In the genomic region with DNA sequence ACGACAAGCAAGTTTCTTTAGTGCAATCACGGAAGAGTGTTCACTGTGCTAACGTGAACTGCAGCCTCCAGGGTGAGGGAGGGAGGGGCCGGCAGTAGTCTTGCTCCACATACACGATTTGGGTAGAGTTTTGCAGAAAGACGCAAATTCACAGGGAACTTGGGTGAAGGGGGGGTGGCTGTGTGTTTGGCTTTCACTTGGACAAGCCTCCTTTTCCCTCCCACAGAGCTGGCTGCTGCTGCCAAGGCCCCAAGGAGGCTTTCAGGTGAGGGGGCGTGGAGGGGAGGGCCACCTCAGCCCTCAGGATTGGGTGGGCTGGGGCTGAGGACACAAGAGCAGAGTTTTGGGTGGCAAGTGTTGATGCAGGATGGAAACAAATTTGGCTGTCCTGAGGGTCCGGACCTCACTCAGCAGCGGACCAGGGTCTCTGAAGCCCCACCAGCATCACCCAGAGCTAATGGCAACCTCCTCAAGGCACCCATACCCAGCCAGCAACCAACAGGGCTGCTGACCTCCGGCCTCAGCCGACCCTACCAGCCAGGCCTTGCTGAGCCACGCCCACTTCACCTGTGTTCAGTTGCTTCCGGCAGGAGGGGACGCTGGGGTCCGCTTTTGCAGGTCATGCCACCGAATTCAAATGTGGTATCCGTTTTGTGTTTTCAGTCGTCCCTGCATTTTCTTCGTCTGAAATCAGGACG, we compare ENCODE assay signal across 23 cellular contexts.
DNase-seq lines count a peak whose midpoint lies in the region; ATAC-seq, FAIRE-seq and TF ChIP-seq lines count a peak whose summit lies in the region.
"Had no signal": no experiment of that assay in that cellular context is flagged by ENCODE, and none has a peak within 500 bp of the region (broad histone marks: within the 10 kb centered on the region; RNA-seq: fewer than 3 reads in every experiment).

No MANE protein-coding gene starts in this region.

- H4K20me1 ChIP-seq in HepG2 (ENCODE audit: insufficient read depth, low read length): no peaks in the 10 kb centered on the region

- H3K9me3 ChIP-seq in right lobe of liver (no peaks in the 10 kb centered on the region), HepG2 (ENCODE audit: low read length) (no peaks in the 10 kb centered on the region)
- H3K9me3 ChIP-seq: heart left ventricle, MG63, uterus had no signal

- H3K9me3 Mint-ChIP-seq in osteocyte (ENCODE audit: unreplicated experiment): peaks cover 7% of the 10 kb centered on the region
- H3K9me3 Mint-ChIP-seq: activated naive CD4-positive, alpha-beta T cell treated with anti-CD3 and anti-CD28 coated beads for 36 hours; stimulated activated naive CD8-positive, alpha-beta T cell treated with anti-CD3 and anti-CD28 coated beads, Interleukin-15, amount 100 ng/mL, for 72 hours had no signal

- no peak overlapping the region for H3K27ac ChIP-seq in right lobe of liver
- H3K27ac ChIP-seq in HepG2 (ENCODE audit: extremely low read length, insufficient read depth, low read length): no peak overlapping the region
- H3K27ac ChIP-seq: heart left ventricle, uterus had no signal

- peak in 1 of 3 donors; percentile 32 for DNase-seq in right lobe of liver
- no peak for DNase-seq in HepG2 (ENCODE audit: low spot score)
- peak; percentile 26 for DNase-seq in activated CD8-positive, alpha-beta memory T cell treated with anti-CD3 and anti-CD28 coated beads, Interleukin-2, amount 50 U/mL, for 48 hours
- peak; percentile 79 for DNase-seq in osteocyte (ENCODE audit: extremely low spot score, unreplicated experiment)
- no peak for DNase-seq in NCI-H2227 (lab: John Stamatoyannopoulos, UW; ENCODE audit: unreplicated experiment)
- no peak for DNase-seq in cortex of kidney (lab: John Stamatoyannopoulos, UW)
- DNase-seq: activated CD4-positive, alpha-beta T cell treated with anti-CD3 and anti-CD28 coated beads, Interleukin-2, amount 50 U/mL, for 1 hour; activated naive CD4-positive, alpha-beta T cell treated with anti-CD3 and anti-CD28 coated beads for 36 hours; activated T-cell treated with anti-CD3 and anti-CD28 coated beads for 4 hours; anterior cingulate cortex; CD4-positive, CD25-positive, alpha-beta regulatory T cell; MG63; NCI-H2029; NCI-H510A; Right ventricle myocardium superior; stimulated activated CD4-positive, alpha-beta T cell treated with anti-CD3 and anti-CD28 coated beads, Interleukin-1b, Interleukin-23, amount 100 ng/mL, for 48 hours; stimulated activated naive CD8-positive, alpha-beta T cell treated with anti-CD3 and anti-CD28 coated beads, Interleukin-15, amount 100 ng/mL, for 72 hours; uterus had no signal

- no peak for TF ChIP-seq RAD21 in HepG2 (CRISPR knock-in tag; IDR thresholded peaks at IDR 0.05)

- intact Hi-C loops in right lobe of liver (cut with DNase I): no loop called here
- intact Hi-C loops in HepG2 (cut with micrococcal nuclease; ENCODE audit: unreplicated experiment): no loop called here

- TF ChIP-seq POLR2A in right lobe of liver (IDR thresholded peaks at IDR 0.05) (no peak), HepG2 (IDR thresholded peaks at IDR 0.05; ENCODE audit: insufficient read depth in 1 of 2, low read depth in 2 of 2, low read length in 2 of 2) (no peak)

- H3K4me3 Mint-ChIP-seq in osteocyte (ENCODE audit: unreplicated experiment): no peak overlapping the region
- H3K4me3 Mint-ChIP-seq: activated naive CD4-positive, alpha-beta T cell treated with anti-CD3 and anti-CD28 coated beads for 36 hours; CD4-positive, CD25-positive, alpha-beta regulatory T cell; stimulated activated naive CD8-positive, alpha-beta T cell treated with anti-CD3 and anti-CD28 coated beads, Interleukin-15, amount 100 ng/mL, for 72 hours had no signal

- no peak overlapping the region for H3K27ac Mint-ChIP-seq in osteocyte (ENCODE audit: unreplicated experiment)
- H3K27ac Mint-ChIP-seq: activated naive CD4-positive, alpha-beta T cell treated with anti-CD3 and anti-CD28 coated beads for 36 hours; CD4-positive, CD25-positive, alpha-beta regulatory T cell; stimulated activated naive CD8-positive, alpha-beta T cell treated with anti-CD3 and anti-CD28 coated beads, Interleukin-15, amount 100 ng/mL, for 72 hours had no signal

- ATAC-seq in right lobe of liver: peak; percentile 45 to 71 (median 50)
- ATAC-seq in HepG2: no peak
- ATAC-seq in HG03442 (IDR thresholded peaks at IDR 0.05; ENCODE audit: unreplicated experiment): no peak
- no peak for ATAC-seq in GM19467 (IDR thresholded peaks at IDR 0.05; ENCODE audit: unreplicated experiment)
- ATAC-seq: GM12878; HCT116; heart left ventricle; stimulated activated naive CD8-positive, alpha-beta T cell treated with anti-CD3 and anti-CD28 coated beads, Interleukin-15, amount 100 ng/mL, for 72 hours had no signal

- H3K4me1 ChIP-seq in right lobe of liver (no peaks in the 10 kb centered on the region), HepG2 (ENCODE audit: insufficient read depth, low read length) (no peaks in the 10 kb centered on the region)
- H3K4me1 ChIP-seq: uterus had no signal

- CTCF ChIA-PET in HepG2 (lab: Yijun Ruan, JAX; ENCODE audit: low intra/inter-chr PET ratio, low total read pairs): no interaction called here

- no peaks in the 10 kb centered on the region for H3K36me3 Mint-ChIP-seq in osteocyte (ENCODE audit: unreplicated experiment)
- H3K36me3 Mint-ChIP-seq: CD4-positive, CD25-positive, alpha-beta regulatory T cell had no signal

- no peaks in the 10 kb centered on the region for H3K79me2 ChIP-seq in HepG2 (ENCODE audit: insufficient read depth, low read length)

- TF ChIP-seq EP300 in HepG2 (IDR thresholded peaks at IDR 0.05; ENCODE audit: low read depth in 2 of 2, low read length in 2 of 2) (no peak), HepG2 (CRISPR knock-in tag; IDR thresholded peaks at IDR 0.05; ENCODE audit: borderline replicate concordance) (no peak)

- H3K4me3 ChIP-seq in right lobe of liver (no peak overlapping the region), HepG2 (replicated peaks in 1 of 3; ENCODE audit: insufficient read depth in 1 of 3, low read depth in 2 of 3, low read length in 3 of 3) (no peak overlapping the region)
- H3K4me3 ChIP-seq: GM12878, heart left ventricle, MG63, uterus had no signal

- H3K27me3 ChIP-seq in right lobe of liver (no peaks in the 10 kb centered on the region), HepG2 (ENCODE audit: control insufficient read depth in 1 of 2, insufficient read depth in 2 of 2, low read length in 2 of 2) (peaks cover 3 to 44% of the 10 kb centered on the region in 2 experiments; a peak in 4 of 5 replicates)
- H3K27me3 ChIP-seq: heart left ventricle, MG63, uterus had no signal

- 60% methylated on average over 17 of the region's 20 CpGs for WGBS in right lobe of liver (ENCODE audit: insufficient coverage, low coverage, low lambda C conversion rate, missing lambda C conversion rate)
- WGBS in HepG2 (ENCODE audit: low lambda C conversion rate): 31% methylated on average over 14 of the region's 20 CpGs

- no peaks in the 10 kb centered on the region for H3K27me3 Mint-ChIP-seq in osteocyte (ENCODE audit: unreplicated experiment)
- H3K27me3 Mint-ChIP-seq: stimulated activated naive CD8-positive, alpha-beta T cell treated with anti-CD3 and anti-CD28 coated beads, Interleukin-15, amount 100 ng/mL, for 72 hours had no signal

- no peaks in the 10 kb centered on the region for H3K36me3 ChIP-seq in right lobe of liver
- H3K36me3 ChIP-seq in HepG2 (replicated peaks in 1 of 2; ENCODE audit: control insufficient read depth in 1 of 2, insufficient read depth in 2 of 2, low read length in 2 of 2): no peaks in the 10 kb centered on the region
- H3K36me3 ChIP-seq: heart left ventricle, MG63, uterus had no signal

- no peak overlapping the region for H2AFZ ChIP-seq in HepG2 (ENCODE audit: low read length)

- no peak for FAIRE-seq in HepG2 (lab: Jason Lieb, UNC)
- FAIRE-seq: GM12878 had no signal

- in situ Hi-C loops in HepG2 (cut with HindIII; ENCODE audit: extremely low pct_ligation_motif_present, low pct_unique_long_range_greater_than_20kb): loop anchor here (10.0 kb wide), 1 partner anchor 559 kb away; no protein-coding TSS in a partner anchor

- no peak for TF ChIP-seq CTCF in right lobe of liver (IDR thresholded peaks at IDR 0.05)
- TF ChIP-seq CTCF in HepG2 (CRISPR knock-in tag; IDR thresholded peaks at IDR 0.05): no peak
- no peak for TF ChIP-seq CTCF in osteocyte (IDR thresholded peaks at IDR 0.05)

- no peaks in the 10 kb centered on the region for H3K4me1 Mint-ChIP-seq in osteocyte (ENCODE audit: unreplicated experiment)

- H3K9ac ChIP-seq in HepG2 (ENCODE audit: insufficient read depth, low read depth, low read length): no peak overlapping the region

- no peak overlapping the region for H3K4me2 ChIP-seq in HepG2 (ENCODE audit: low read depth, low read length)

- POLR2A ChIA-PET in HepG2 (lab: Yijun Ruan, JAX): no interaction called here

- BruUV-seq in HepG2 (replicated peaks; lab: Mats Ljungman, UMichigan): no TSS peak

TF ChIP-seq in HepG2, 621 proteins besides CTCF, POLR2A, EP300 and RAD21:
- no peak for TF ChIP-seq CEBPG (CRISPR knock-in tag; IDR thresholded peaks at IDR 0.05)
- no peak for TF ChIP-seq SMARCC2 (IDR thresholded peaks at IDR 0.05)
- no peak for TF ChIP-seq ESRRA (CRISPR knock-in tag; IDR thresholded peaks at IDR 0.05; ENCODE audit: low read depth)
- no peak for TF ChIP-seq HIVEP1 (CRISPR knock-in tag; IDR thresholded peaks at IDR 0.05)
- TF ChIP-seq ZZZ3 (CRISPR knock-in tag; IDR thresholded peaks at IDR 0.05; ENCODE audit: borderline replicate concordance): no peak
- no peak for TF ChIP-seq CENPX (CRISPR knock-in tag; IDR thresholded peaks at IDR 0.05)
- TF ChIP-seq ZEB1 (IDR thresholded peaks at IDR 0.05; ENCODE audit: insufficient replicate concordance, low read depth): no peak
- no peak for TF ChIP-seq ZNF652 (CRISPR knock-in tag; IDR thresholded peaks at IDR 0.05; ENCODE audit: borderline replicate concordance, low read depth)
- no peak for TF ChIP-seq ZBTB44 (CRISPR knock-in tag; IDR thresholded peaks at IDR 0.05)
- no peak for TF ChIP-seq CREB1 (IDR thresholded peaks at IDR 0.05)
- TF ChIP-seq CREB1 (CRISPR knock-in tag; IDR thresholded peaks at IDR 0.05): no peak

Comparison
In these comparisons a context has a peak if more than half of its experiments do, and no peak if none do; other contexts are left out.
1. ATAC-seq: peak in right lobe of liver (4 of 4); none in HepG2 (single experiment), HG03442 (single experiment) and GM19467 (single experiment).
2. DNase-seq: peak in activated CD8-positive, alpha-beta memory T cell treated with anti-CD3 and anti-CD28 coated beads, Interleukin-2, amount 50 U/mL, for 48 hours (single experiment) and osteocyte (single experiment); none in HepG2 (single experiment), NCI-H2227 (single experiment) and cortex of kidney (single experiment).